10 cellular contexts compared by ENCODE assay signal in genomic region chr1:192516776-192517297, GRCh38. TPM values are rescaled to one million over a fixed set of nuclear protein-coding genes. Genes with fewer than 3 reads are reported as not detected.
DNase-seq lines count a peak whose midpoint lies in the region; ATAC-seq, FAIRE-seq and TF ChIP-seq lines count a peak whose summit lies in the region.
"Had no signal": no experiment of that assay in that cellular context is flagged by ENCODE, and none has a peak within 500 bp of the region (broad histone marks: within the 10 kb centered on the region; RNA-seq: fewer than 3 reads in every experiment).

No MANE protein-coding gene starts in this region.

- peak overlapping the region; percentile 97 for H3K27ac Mint-ChIP-seq in activated naive CD8-positive, alpha-beta T cell
- H3K27ac Mint-ChIP-seq in neural progenitor cell = peak overlapping the region; percentile 54

- no peaks in the 10 kb centered on the region for H3K27me3 Mint-ChIP-seq in activated naive CD8-positive, alpha-beta T cell
- peaks cover 2% of the 10 kb centered on the region for H3K27me3 Mint-ChIP-seq in neural progenitor cell (ENCODE audit: insufficient read depth, low read depth)

- H3K27me3 ChIP-seq in neural progenitor cell = no peaks in the 10 kb centered on the region
- H3K27me3 ChIP-seq: adrenal gland had no signal

- no peaks in the 10 kb centered on the region for H3K36me3 Mint-ChIP-seq in activated naive CD8-positive, alpha-beta T cell
- H3K36me3 Mint-ChIP-seq in neural progenitor cell = no peaks in the 10 kb centered on the region

- DNase-seq in activated CD4-positive, CD25-positive, alpha-beta regulatory T cell treated with anti-CD3 and anti-CD28 coated beads, Interleukin-2, amount 50 U/mL, for 16 hours (ENCODE audit: low read depth, low spot score) = peak; percentile 46
- no peak for DNase-seq in activated CD4-positive, CD25-positive, alpha-beta regulatory T cell treated with anti-CD3 and anti-CD28 coated beads, Interleukin-2, amount 50 U/mL, for 72 hours
- DNase-seq in RCC 7860 (ENCODE audit: low spot score) = peak; percentile 71
- DNase-seq in neural progenitor cell (ENCODE audit: low spot score) = peak; percentile 13
- DNase-seq in NCI-H748 (lab: John Stamatoyannopoulos, UW; ENCODE audit: unreplicated experiment) = no peak
- DNase-seq in NCI-H2227 treated with DMSO at 0.1 percent for 48 hours (lab: John Stamatoyannopoulos, UW) = no peak

- H3K9me3 Mint-ChIP-seq in activated naive CD8-positive, alpha-beta T cell (ENCODE audit: low read depth) = no peaks in the 10 kb centered on the region
- H3K9me3 Mint-ChIP-seq in neural progenitor cell = no peaks in the 10 kb centered on the region

- no peak overlapping the region for H3K4me2 ChIP-seq in neural progenitor cell

- no peak for TF ChIP-seq CTCF in neural progenitor cell (IDR thresholded peaks at IDR 0.05)

- no peak overlapping the region for H3K9ac ChIP-seq in neural progenitor cell

- peak overlapping the region; percentile 18 for H2AFZ ChIP-seq in neural progenitor cell (replicated peaks)

- no peaks in the 10 kb centered on the region for H3F3A ChIP-seq in neural progenitor cell (ENCODE audit: low read depth)

- no peaks in the 10 kb centered on the region for H3K9me3 ChIP-seq in neural progenitor cell (ENCODE audit: low read depth)
- H3K9me3 ChIP-seq: adrenal gland had no signal

- peaks cover 4% of the 10 kb centered on the region for H3K4me1 ChIP-seq in neural progenitor cell
- H3K4me1 ChIP-seq: adrenal gland had no signal

- peaks cover 68% of the 10 kb centered on the region for H3K4me1 Mint-ChIP-seq in activated naive CD8-positive, alpha-beta T cell (ENCODE audit: low read depth)
- peaks cover 37% of the 10 kb centered on the region for H3K4me1 Mint-ChIP-seq in neural progenitor cell

- H3K4me3 Mint-ChIP-seq in activated naive CD8-positive, alpha-beta T cell = peak overlapping the region; percentile 79
- H3K4me3 Mint-ChIP-seq in neural progenitor cell = no peak overlapping the region

- no peaks in the 10 kb centered on the region for H4K20me1 ChIP-seq in neural progenitor cell (ENCODE audit: low read depth)

- no peak overlapping the region for H3K4me3 ChIP-seq in neural progenitor cell
- H3K4me3 ChIP-seq: adrenal gland had no signal

- H3K79me2 ChIP-seq in neural progenitor cell (ENCODE audit: low read depth) = no peaks in the 10 kb centered on the region

- H3K27ac ChIP-seq in neural progenitor cell = no peak overlapping the region

- H3K36me3 ChIP-seq in neural progenitor cell = no peaks in the 10 kb centered on the region
- H3K36me3 ChIP-seq: adrenal gland had no signal

- ATAC-seq in HG03025 (IDR thresholded peaks at IDR 0.05; ENCODE audit: low FRiP score, unreplicated experiment) = peak; percentile 99

- FAIRE-seq in RCC 7860 (lab: Jason Lieb, UNC) = peak; percentile 84
- FAIRE-seq: A204.1 had no signal

RNA-seq across cellular contexts. Expression of gene RGS1, which starts 58.7 kb away (rescaled TPM):
- not detected in 2 replicates for total RNA-seq in neural progenitor cell (ENCODE audit: low replicate concordance)

Comparison
In these comparisons a context has a peak if more than half of its experiments do, and no peak if none do; other contexts are left out.
1. DNase-seq: peak in activated CD4-positive, CD25-positive, alpha-beta regulatory T cell treated with anti-CD3 and anti-CD28 coated beads, Interleukin-2, amount 50 U/mL, for 16 hours (single experiment), RCC 7860 (single experiment) and neural progenitor cell (single experiment); none in activated CD4-positive, CD25-positive, alpha-beta regulatory T cell treated with anti-CD3 and anti-CD28 coated beads, Interleukin-2, amount 50 U/mL, for 72 hours (single experiment), NCI-H748 (single experiment) and NCI-H2227 treated with DMSO at 0.1 percent for 48 hours (single experiment).